In genomic region chr10:102601639-102602038, GRCh38 we compare ENCODE assay signal across 22 cellular contexts. TPM values are rescaled to one million over a fixed set of nuclear protein-coding genes. Genes with fewer than 3 reads are reported as not detected.
DNase-seq lines count a peak whose midpoint lies in the region; ATAC-seq and TF ChIP-seq lines count a peak whose summit lies in the region.
"Had no signal": no experiment of that assay in that cellular context is flagged by ENCODE, and none has a peak within 500 bp of the region (broad histone marks: within the 10 kb centered on the region; RNA-seq: fewer than 3 reads in every experiment).

No MANE protein-coding gene starts in this region.

- H3K36me3 ChIP-seq in breast epithelium (no peaks in the 10 kb centered on the region), rectal smooth muscle tissue (ENCODE audit: control insufficient read depth, insufficient read depth, low read length) (peaks cover 16% of the 10 kb centered on the region), transverse colon (peaks cover 0 to 12% (median 0%) of the 10 kb centered on the region in 4 donors)

- no peak overlapping the region for H3K27ac Mint-ChIP-seq in MCF 10A (ENCODE audit: low read depth, unreplicated experiment)
- H3K27ac Mint-ChIP-seq: activated CD8-positive, alpha-beta T cell treated with anti-CD3 and anti-CD28 coated beads, Interleukin-2, amount 10 ng/mL, durations not matched to agents 7 days and 5 days; activated naive CD8-positive, alpha-beta T cell; activated T-helper 1 cell treated with anti-CD3 and anti-CD28 coated beads, Interleukin-12 subunit alpha, Interleukin-12 subunit beta, Interleukin-2, Interleukin-4 antibody, amounts not matched to agents 30 ng/mL and 10 ng/mL and 1 ng/mL, durations not matched to agents 14 hours and 24 hours and 36 hours; naive B cell; type B pancreatic cell had no signal

- H3K27me3 Mint-ChIP-seq in MCF 10A (ENCODE audit: insufficient read depth, unreplicated experiment) = no peaks in the 10 kb centered on the region
- H3K27me3 Mint-ChIP-seq: activated naive CD8-positive, alpha-beta T cell; naive B cell; type B pancreatic cell had no signal

- no peak overlapping the region for H3K9ac ChIP-seq in rectal smooth muscle tissue (ENCODE audit: low read length)
- H3K9ac ChIP-seq: KMS-11 had no signal

- in situ Hi-C loops in transverse colon (cut with MboI; ENCODE audit: low pct_ligation_motif_present in 1 of 4, low pct_unique_long_range_greater_than_20kb in 1 of 4, low sequenced_read_pairs in 3 of 4) = no loop called here

- H3K27ac ChIP-seq in breast epithelium (peak overlapping the region; percentile 81 to 93), right cardiac atrium (ENCODE audit: low read length) (peak overlapping the region; percentile 84), rectal smooth muscle tissue (ENCODE audit: low read depth, low read length) (peak overlapping the region; percentile 25), transverse colon (peak overlapping the region; percentile 22 to 68 (median 44))
- H3K27ac ChIP-seq: 22Rv1, brain microvascular endothelial cell, epithelial cell of prostate, KMS-11 had no signal

- no peak for ATAC-seq in right cardiac atrium
- no peak for ATAC-seq in HG03095 (IDR thresholded peaks at IDR 0.05; ENCODE audit: unreplicated experiment)
- ATAC-seq: activated CD8-positive, alpha-beta T cell treated with anti-CD3 and anti-CD28 coated beads, Interleukin-2, amount 10 ng/mL, durations not matched to agents 7 days and 5 days had no signal

- 64% methylated on average over 9 of the region's 9 CpGs for WGBS in right cardiac atrium
- 94 to 100% methylated on average over 2 to 9 of the region's 9 CpGs for WGBS in transverse colon (ENCODE audit: low coverage in 1 of 2), 2 donors

- no TSS peak for BruUV-seq in MCF 10A (replicated peaks; lab: Mats Ljungman, UMichigan)

- H3K4me1 ChIP-seq in breast epithelium (peaks cover 0 to 4% of the 10 kb centered on the region in 2 donors), right cardiac atrium (ENCODE audit: control insufficient read depth, insufficient read depth, low read length) (peaks cover 42% of the 10 kb centered on the region), rectal smooth muscle tissue (ENCODE audit: control insufficient read depth, insufficient read depth, low read length) (peaks cover 4% of the 10 kb centered on the region), transverse colon (peaks cover 2 to 16% (median 3%) of the 10 kb centered on the region in 4 donors)

- H3K9me3 ChIP-seq in breast epithelium (no peaks in the 10 kb centered on the region), right cardiac atrium (ENCODE audit: control insufficient read depth, low read length) (no peaks in the 10 kb centered on the region), transverse colon (no peaks in the 10 kb centered on the region)

- peaks cover 15% of the 10 kb centered on the region for H3K4me1 Mint-ChIP-seq in MCF 10A (ENCODE audit: insufficient read depth, unreplicated experiment)
- H3K4me1 Mint-ChIP-seq: naive B cell had no signal

- CTCF ChIA-PET in MCF 10A (lab: Yijun Ruan, JAX) = interaction anchor here (0.7 to 1.1 kb wide), 2 partner anchors 16 to 179 kb away, joined by 3 read pairs; no protein-coding TSS in a partner anchor

- DNase-seq in breast epithelium (ENCODE audit: low spot score in 2 of 2) (no peak), MCF 10A (ENCODE audit: unreplicated experiment) (no peak), right cardiac atrium (peak in 2 of 3 donors; percentile 43 to 70), transverse colon (no peak), activated gamma-delta T cell treated with Interleukin-2 at 50 U/mL for 16 hours (no peak), NCI-H1694 treated with DMSO at 0.1 percent for 48 hours (lab: John Stamatoyannopoulos, UW) (no peak)
- DNase-seq: activated CD8-positive, alpha-beta T cell treated with anti-CD3 and anti-CD28 coated beads, Interleukin-2, amount 10 ng/mL, durations not matched to agents 7 days and 5 days; brain microvascular endothelial cell; COR-L47; mammary epithelial cell; naive B cell; NCI-H1930; T-helper 9 cell had no signal

- peaks cover 9% of the 10 kb centered on the region for H3K36me3 Mint-ChIP-seq in MCF 10A (ENCODE audit: insufficient read depth, unreplicated experiment)

- no peaks in the 10 kb centered on the region for H3K9me3 Mint-ChIP-seq in MCF 10A (ENCODE audit: unreplicated experiment)
- H3K9me3 Mint-ChIP-seq: activated T-helper 1 cell treated with anti-CD3 and anti-CD28 coated beads, Interleukin-12 subunit alpha, Interleukin-12 subunit beta, Interleukin-2, Interleukin-4 antibody, amounts not matched to agents 30 ng/mL and 10 ng/mL and 1 ng/mL, durations not matched to agents 14 hours and 24 hours and 36 hours; naive B cell; type B pancreatic cell had no signal

- no peak for TF ChIP-seq CTCF in breast epithelium (IDR thresholded peaks at IDR 0.05)
- no peak for TF ChIP-seq CTCF in MCF 10A (IDR thresholded peaks at IDR 0.05; ENCODE audit: unreplicated experiment)
- no peak for TF ChIP-seq CTCF in transverse colon (IDR thresholded peaks at IDR 0.05)

- intact Hi-C loops in breast epithelium (cut with DNase I; ENCODE audit: low total_unique reads) = no loop called here
- intact Hi-C loops in MCF 10A (cut with micrococcal nuclease) = no loop called here
- intact Hi-C loops in right cardiac atrium (cut with DNase I) = no loop called here
- intact Hi-C loops in transverse colon (cut with DNase I; ENCODE audit: low total_unique reads) = no loop called here

- TF ChIP-seq POLR2A in breast epithelium (IDR thresholded peaks at IDR 0.05) (no peak), transverse colon (IDR thresholded peaks at IDR 0.05) (no peak)

- POLR2A ChIA-PET in MCF 10A (lab: Yijun Ruan, JAX) = interaction anchor here (0.9 to 2.0 kb wide), 2 partner anchors 11 to 97 kb away, joined by 3 to 4 read pairs; partner anchors contain the start of gene SUFU

- no peak overlapping the region for H3K4me3 Mint-ChIP-seq in MCF 10A (ENCODE audit: unreplicated experiment)
- H3K4me3 Mint-ChIP-seq: activated CD8-positive, alpha-beta T cell treated with anti-CD3 and anti-CD28 coated beads, Interleukin-2, amount 10 ng/mL, durations not matched to agents 7 days and 5 days; activated naive CD8-positive, alpha-beta T cell; activated T-helper 1 cell treated with anti-CD3 and anti-CD28 coated beads, Interleukin-12 subunit alpha, Interleukin-12 subunit beta, Interleukin-2, Interleukin-4 antibody, amounts not matched to agents 30 ng/mL and 10 ng/mL and 1 ng/mL, durations not matched to agents 14 hours and 24 hours and 36 hours; type B pancreatic cell had no signal

- H3K4me3 ChIP-seq in breast epithelium (no peak overlapping the region), right cardiac atrium (ENCODE audit: low read length) (no peak overlapping the region), rectal smooth muscle tissue (ENCODE audit: low read length) (no peak overlapping the region), transverse colon (no peak overlapping the region)
- H3K4me3 ChIP-seq: dorsolateral prefrontal cortex had no signal

- no peak for TF ChIP-seq EP300 in transverse colon (IDR thresholded peaks at IDR 0.05; ENCODE audit: low read depth)

- no peaks in the 10 kb centered on the region for H3K27me3 ChIP-seq in breast epithelium
- no peaks in the 10 kb centered on the region for H3K27me3 ChIP-seq in right cardiac atrium (ENCODE audit: control insufficient read depth, insufficient read depth)
- no peaks in the 10 kb centered on the region for H3K27me3 ChIP-seq in rectal smooth muscle tissue (ENCODE audit: control insufficient read depth, insufficient read depth, low read length)
- no peaks in the 10 kb centered on the region for H3K27me3 ChIP-seq in transverse colon
- H3K27me3 ChIP-seq: brain microvascular endothelial cell, dorsolateral prefrontal cortex had no signal

RNA-seq across cellular contexts. Expression of gene TRIM8, which starts 42.6 kb away (rescaled TPM):
- total RNA-seq in breast epithelium = 100 to 1,000 TPM in 1 of 3 donors, 10 to 100 TPM in 2; 74.6 to 128 (median 88.8) TPM
- 73.5 and 78.1 TPM in 2 replicates for total RNA-seq in MCF 10A (2022)
- 100 to 1,000 TPM; 104 to 120 (median 109) TPM for total RNA-seq in right cardiac atrium
- 71.4 TPM for polyA plus RNA-seq in right cardiac atrium
- total RNA-seq in transverse colon = 100 to 1,000 TPM in 1 of 4 donors, 10 to 100 TPM in 3; 59.1 to 108 (median 66.8) TPM

Comparison
In these comparisons a context has a peak if more than half of its experiments do, and no peak if none do; other contexts are left out.
1. DNase-seq: peak in right cardiac atrium (2 of 3); none in breast epithelium (0 of 2), MCF 10A (single experiment), transverse colon (single experiment), activated gamma-delta T cell treated with Interleukin-2 at 50 U/mL for 16 hours (single experiment) and NCI-H1694 treated with DMSO at 0.1 percent for 48 hours (single experiment).
2. H3K27ac ChIP-seq: peak in every context shown above with its lines; median percentile 87 in breast epithelium; 84 in right cardiac atrium; 44 in transverse colon; 25 in rectal smooth muscle tissue.